ENCODE assay signal across 21 cellular contexts in genomic region chr1:66413139-66413755, GRCh38.
DNase-seq lines count a peak whose midpoint lies in the region; ATAC-seq, FAIRE-seq and TF ChIP-seq lines count a peak whose summit lies in the region.
"Had no signal": no experiment of that assay in that cellular context is flagged by ENCODE, and none has a peak within 500 bp of the region (broad histone marks: within the 10 kb centered on the region; RNA-seq: fewer than 3 reads in every experiment).

No MANE protein-coding gene starts in this region.

- H3K27ac Mint-ChIP-seq in astrocyte (ENCODE audit: unreplicated experiment) (peak overlapping the region; percentile 12), T-cell (peak overlapping the region in 1 of 2 donors; percentile 59)
- H3K27ac Mint-ChIP-seq: activated naive CD4-positive, alpha-beta T cell treated with anti-CD3 and anti-CD28 coated beads, Interleukin-2, amount 50 U/mL, for 24 hours; activated T-cell treated with anti-CD3 and anti-CD28 coated beads, Interleukin-2, amount 50 U/mL, for 24 hours; naive thymus-derived CD8-positive, alpha-beta T cell; progenitor cell of endocrine pancreas had no signal

- TF ChIP-seq CTCF in astrocyte (IDR thresholded peaks at IDR 0.05; ENCODE audit: insufficient read depth, low read depth, low read length): no peak

- H3K9me3 ChIP-seq in astrocyte (ENCODE audit: insufficient read depth, low read depth, low read length): no peaks in the 10 kb centered on the region
- peaks cover 3% of the 10 kb centered on the region for H3K9me3 ChIP-seq in aorta (ENCODE audit: control insufficient read depth, low read length)

- ATAC-seq in GM18511 (IDR thresholded peaks at IDR 0.05; ENCODE audit: unreplicated experiment) (peak; percentile 95), GM21381 (IDR thresholded peaks at IDR 0.05; ENCODE audit: unreplicated experiment) (peak; percentile 85), HG03175 (IDR thresholded peaks at IDR 0.05; ENCODE audit: unreplicated experiment) (peak; percentile 78), T-cell (replicated peaks in 1 of 4) (no peak), aorta (ENCODE audit: low FRiP score) (no peak)
- ATAC-seq: naive thymus-derived CD8-positive, alpha-beta T cell; SK-N-SH treated with all-trans-retinoic acid at 6 μM for 48 hours had no signal

- no peaks in the 10 kb centered on the region for H4K20me1 ChIP-seq in astrocyte (ENCODE audit: insufficient read depth, low read length)

- no peak overlapping the region for H3K9ac ChIP-seq in astrocyte (ENCODE audit: low read length)

- H3K4me1 ChIP-seq in astrocyte (ENCODE audit: insufficient read depth, low read length): no peaks in the 10 kb centered on the region
- H3K4me1 ChIP-seq in aorta (ENCODE audit: control insufficient read depth in 1 of 2, insufficient read depth in 2 of 2, low read length in 2 of 2): no peaks in the 10 kb centered on the region
- H3K4me1 ChIP-seq: tibial artery had no signal

- H3K4me3 ChIP-seq in astrocyte (ENCODE audit: insufficient read depth, low read depth, low read length) (no peak overlapping the region), aorta (ENCODE audit: low read length in 2 of 2) (no peak overlapping the region)
- H3K4me3 ChIP-seq: PC-9, skin epidermis, tibial artery had no signal

- no peak overlapping the region for H3K4me2 ChIP-seq in astrocyte (ENCODE audit: low read length)
- H3K4me2 ChIP-seq: PC-9 had no signal

- no peaks in the 10 kb centered on the region for H3K36me3 ChIP-seq in astrocyte (ENCODE audit: insufficient read depth, low read length)
- H3K36me3 ChIP-seq in aorta (ENCODE audit: control insufficient read depth in 1 of 2, insufficient read depth in 2 of 2, low read length in 1 of 2): no peaks in the 10 kb centered on the region
- H3K36me3 ChIP-seq: tibial artery had no signal

- H3K4me1 Mint-ChIP-seq in astrocyte (ENCODE audit: low read depth, unreplicated experiment) (peaks cover 27% of the 10 kb centered on the region), T-cell (peaks cover 19 to 33% (median 19%) of the 10 kb centered on the region in 3 donors)

- H3K27me3 ChIP-seq in astrocyte (ENCODE audit: insufficient read depth, low read length) (no peaks in the 10 kb centered on the region), aorta (ENCODE audit: control insufficient read depth in 1 of 2, insufficient read depth in 2 of 2, low read length in 1 of 2) (no peaks in the 10 kb centered on the region)
- H3K27me3 ChIP-seq: tibial artery had no signal

- H3K79me2 ChIP-seq in astrocyte (ENCODE audit: insufficient read depth, low read length): no peaks in the 10 kb centered on the region

- CTCF ChIA-PET in T-cell (lab: Charles Lee): no interaction called here

- H3K4me3 Mint-ChIP-seq in astrocyte (ENCODE audit: unreplicated experiment): no peak overlapping the region
- H3K4me3 Mint-ChIP-seq in T-cell: no peak overlapping the region
- H3K4me3 Mint-ChIP-seq: activated naive CD4-positive, alpha-beta T cell treated with anti-CD3 and anti-CD28 coated beads, Interleukin-2, amount 50 U/mL, for 24 hours; activated T-cell treated with anti-CD3 and anti-CD28 coated beads, Interleukin-2, amount 50 U/mL, for 24 hours; naive thymus-derived CD8-positive, alpha-beta T cell had no signal

- H3K27me3 Mint-ChIP-seq in astrocyte (ENCODE audit: low read depth, unreplicated experiment) (no peaks in the 10 kb centered on the region), T-cell (no peaks in the 10 kb centered on the region)
- H3K27me3 Mint-ChIP-seq: activated naive CD4-positive, alpha-beta T cell treated with anti-CD3 and anti-CD28 coated beads, Interleukin-2, amount 50 U/mL, for 24 hours; activated T-cell treated with anti-CD3 and anti-CD28 coated beads, Interleukin-2, amount 50 U/mL, for 24 hours; naive thymus-derived CD8-positive, alpha-beta T cell; progenitor cell of endocrine pancreas had no signal

- DNase-seq in astrocyte (ENCODE audit: low read depth) (no peak), AG08396 (ENCODE audit: low spot score) (no peak), T-cell (no peak), aorta (no peak)
- no peak for DNase-seq in stimulated activated CD4-positive, alpha-beta T cell treated with anti-CD3 and anti-CD28 coated beads, Interleukin-15, amount 100 ng/mL, for 24 hours
- DNase-seq: activated CD4-positive, alpha-beta T cell treated with anti-CD3 and anti-CD28 coated beads, Interleukin-2, amount 50 U/mL, for 1 hour; activated T-cell treated with anti-CD3 and anti-CD28 coated beads, Interleukin-2, amount 50 U/mL, for 24 hours; DMS153; glutamatergic neuron; naive thymus-derived CD8-positive, alpha-beta T cell; NCI-H2029; NCI-H526; PC-9; tibial artery had no signal

- intact Hi-C loops in aorta (cut with DNase I): no loop called here

- H3K36me3 Mint-ChIP-seq in astrocyte (ENCODE audit: low read depth, unreplicated experiment) (no peaks in the 10 kb centered on the region), T-cell (peaks cover 12% of the 10 kb centered on the region)

- POLR2A ChIA-PET in T-cell (lab: Charles Lee): no interaction called here

- peaks cover 26% of the 10 kb centered on the region for H3K9me3 Mint-ChIP-seq in astrocyte (ENCODE audit: unreplicated experiment)
- peaks cover 5 to 14% (median 10%) of the 10 kb centered on the region in 3 donors for H3K9me3 Mint-ChIP-seq in T-cell

- no peak overlapping the region for H2AFZ ChIP-seq in astrocyte (ENCODE audit: low read depth, low read length)
- H2AFZ ChIP-seq: PC-9 had no signal

- 68 to 77% methylated on average over 1 of the region's 1 CpG for WGBS in aorta, 2 donors

- H3K27ac ChIP-seq in astrocyte (ENCODE audit: low read depth, low read length): no peak overlapping the region
- no peak overlapping the region for H3K27ac ChIP-seq in aorta (ENCODE audit: low read depth in 1 of 2, low read length in 2 of 2)
- H3K27ac ChIP-seq: PC-9, tibial artery had no signal

- FAIRE-seq in astrocyte (lab: Jason Lieb, UNC): no peak

Comparison
In these comparisons a context has a peak if more than half of its experiments do, and no peak if none do; other contexts are left out.
1. ATAC-seq: peak in GM18511 (single experiment), GM21381 (single experiment) and HG03175 (single experiment); none in T-cell (0 of 4) and aorta (single experiment).